8 cellular contexts compared by ENCODE assay signal in the genomic region with DNA sequence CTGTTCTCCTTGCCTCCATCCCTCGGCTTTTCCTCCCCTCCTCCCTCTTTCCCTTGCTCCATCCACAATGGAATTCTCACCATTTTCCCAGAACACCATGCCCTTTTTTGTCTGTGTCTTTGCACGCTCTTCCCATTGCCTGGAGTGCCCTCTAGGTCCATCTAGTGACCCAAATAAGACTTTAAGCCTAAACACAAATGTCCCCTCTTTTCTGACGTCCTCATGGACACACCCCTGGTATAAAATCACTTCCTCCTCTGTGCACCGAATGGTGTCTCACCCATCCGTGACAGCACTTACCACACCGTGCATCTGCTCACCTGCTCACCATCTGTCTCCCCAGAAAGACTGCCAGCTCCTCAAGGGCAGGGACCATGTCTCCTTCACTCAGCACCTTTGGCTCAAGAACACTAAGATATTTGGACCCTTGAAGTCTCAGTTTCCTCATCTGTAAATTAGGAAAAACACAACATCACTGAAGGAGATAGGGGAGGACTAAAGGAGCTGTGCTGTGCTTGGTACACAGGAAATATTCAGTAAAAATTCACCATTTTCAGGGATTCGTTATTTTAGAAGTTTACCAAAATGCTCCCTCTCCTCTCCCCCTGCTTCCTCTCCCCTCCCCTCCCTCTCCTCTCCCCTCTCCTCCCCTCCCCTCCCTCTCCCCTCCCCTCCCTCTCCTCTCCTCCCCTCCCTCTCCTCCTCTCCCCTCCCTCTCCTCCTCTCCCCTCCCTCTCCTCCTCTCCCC. TPM values are rescaled to one million over a fixed set of nuclear protein-coding genes. Genes with fewer than 3 reads are reported as not detected.
DNase-seq lines count a peak whose midpoint lies in the region; ATAC-seq lines count a peak whose summit lies in the region.

No MANE protein-coding gene starts in this region.

- peaks cover 38% of the 10 kb centered on the region for H3K27me3 Mint-ChIP-seq in activated T-cell treated with anti-CD3 and anti-CD28 coated beads, Interleukin-2, amount 50 U/mL, for 72 hours (ENCODE audit: low read depth)
- peaks cover 18 to 49% of the 10 kb centered on the region in 2 donors for H3K27me3 Mint-ChIP-seq in effector memory CD8-positive, alpha-beta T cell
- peaks cover 25% of the 10 kb centered on the region for H3K27me3 Mint-ChIP-seq in stimulated activated memory B cell treated with anti-CD40 and anti-IgM and Interleukin-4, amounts not matched to agents 10 μg/mL and 1 μg/mL and 100 μg/mL, for 72 hours
- H3K27me3 Mint-ChIP-seq in T-helper 2 cell treated with Interferon-gamma antibody and Interleukin-4, amounts not matched to agents 5 μg/mL and 100 μg/mL, for 36 hours (ENCODE audit: low read depth), result peaks cover 23% of the 10 kb centered on the region

- peak overlapping the region; percentile 21 for H3K27ac Mint-ChIP-seq in activated T-cell treated with anti-CD3 and anti-CD28 coated beads, Interleukin-2, amount 50 U/mL, for 72 hours
- H3K27ac Mint-ChIP-seq in effector memory CD8-positive, alpha-beta T cell, result peak overlapping the region; percentile 27 to 77
- peak overlapping the region; percentile 39 for H3K27ac Mint-ChIP-seq in stimulated activated memory B cell treated with anti-CD40 and anti-IgM and Interleukin-4, amounts not matched to agents 10 μg/mL and 1 μg/mL and 100 μg/mL, for 72 hours
- H3K27ac Mint-ChIP-seq in T-helper 2 cell treated with Interferon-gamma antibody and Interleukin-4, amounts not matched to agents 5 μg/mL and 100 μg/mL, for 36 hours, result no peak overlapping the region

- no peak overlapping the region for H3K4me3 Mint-ChIP-seq in activated T-cell treated with anti-CD3 and anti-CD28 coated beads, Interleukin-2, amount 50 U/mL, for 72 hours
- peak overlapping the region in 1 of 2 donors; percentile 15 for H3K4me3 Mint-ChIP-seq in effector memory CD8-positive, alpha-beta T cell
- H3K4me3 Mint-ChIP-seq in stimulated activated memory B cell treated with anti-CD40 and anti-IgM and Interleukin-4, amounts not matched to agents 10 μg/mL and 1 μg/mL and 100 μg/mL, for 72 hours, result no peak overlapping the region
- no peak overlapping the region for H3K4me3 Mint-ChIP-seq in T-helper 2 cell treated with Interferon-gamma antibody and Interleukin-4, amounts not matched to agents 5 μg/mL and 100 μg/mL, for 36 hours

- no peaks in the 10 kb centered on the region for H3K9me3 Mint-ChIP-seq in activated T-cell treated with anti-CD3 and anti-CD28 coated beads, Interleukin-2, amount 50 U/mL, for 72 hours
- no peaks in the 10 kb centered on the region for H3K9me3 Mint-ChIP-seq in effector memory CD8-positive, alpha-beta T cell
- H3K9me3 Mint-ChIP-seq in stimulated activated memory B cell treated with anti-CD40 and anti-IgM and Interleukin-4, amounts not matched to agents 10 μg/mL and 1 μg/mL and 100 μg/mL, for 72 hours, result peaks cover 3% of the 10 kb centered on the region
- H3K9me3 Mint-ChIP-seq in T-helper 2 cell treated with Interferon-gamma antibody and Interleukin-4, amounts not matched to agents 5 μg/mL and 100 μg/mL, for 36 hours, result no peaks in the 10 kb centered on the region

- peak in 1 of 2 donors; percentile 49 for ATAC-seq in activated T-cell treated with anti-CD3 and anti-CD28 coated beads, Interleukin-2, amount 50 U/mL, for 72 hours (replicated peaks in 1 of 2)
- peak; percentile 72 for ATAC-seq in effector memory CD8-positive, alpha-beta T cell (replicated peaks)
- peak; percentile 93 for ATAC-seq in stimulated activated memory B cell treated with anti-CD40 and anti-IgM and Interleukin-4, amounts not matched to agents 10 μg/mL and 1 μg/mL and 100 μg/mL, for 72 hours

- H3K36me3 Mint-ChIP-seq in activated T-cell treated with anti-CD3 and anti-CD28 coated beads, Interleukin-2, amount 50 U/mL, for 72 hours (ENCODE audit: insufficient read depth in 2 of 2), result no peaks in the 10 kb centered on the region
- H3K36me3 Mint-ChIP-seq in effector memory CD8-positive, alpha-beta T cell (ENCODE audit: insufficient read depth), result peaks cover 4% of the 10 kb centered on the region
- H3K36me3 Mint-ChIP-seq in stimulated activated memory B cell treated with anti-CD40 and anti-IgM and Interleukin-4, amounts not matched to agents 10 μg/mL and 1 μg/mL and 100 μg/mL, for 72 hours, result no peaks in the 10 kb centered on the region
- H3K36me3 Mint-ChIP-seq in T-helper 2 cell treated with Interferon-gamma antibody and Interleukin-4, amounts not matched to agents 5 μg/mL and 100 μg/mL, for 36 hours (ENCODE audit: low read depth), result no peaks in the 10 kb centered on the region

- H3K4me1 Mint-ChIP-seq in activated T-cell treated with anti-CD3 and anti-CD28 coated beads, Interleukin-2, amount 50 U/mL, for 72 hours (ENCODE audit: low read depth), result peaks cover 5% of the 10 kb centered on the region
- H3K4me1 Mint-ChIP-seq in effector memory CD8-positive, alpha-beta T cell (ENCODE audit: low read depth in 2 of 2), result peaks cover 8 to 9% of the 10 kb centered on the region in 2 donors
- peaks cover 20% of the 10 kb centered on the region for H3K4me1 Mint-ChIP-seq in stimulated activated memory B cell treated with anti-CD40 and anti-IgM and Interleukin-4, amounts not matched to agents 10 μg/mL and 1 μg/mL and 100 μg/mL, for 72 hours
- peaks cover 6% of the 10 kb centered on the region for H3K4me1 Mint-ChIP-seq in T-helper 2 cell treated with Interferon-gamma antibody and Interleukin-4, amounts not matched to agents 5 μg/mL and 100 μg/mL, for 36 hours (ENCODE audit: low read depth)

- DNase-seq in activated T-cell treated with anti-CD3 and anti-CD28 coated beads, Interleukin-2, amount 50 U/mL, for 72 hours, result no peak
- no peak for DNase-seq in activated T-cell treated with anti-CD3 and anti-CD28 coated beads, Interleukin-2, amount 50 U/mL, for 1 hour
- peak; percentile 40 for DNase-seq in NCI-H345 treated with DMSO at 0.1 percent for 48 hours (lab: John Stamatoyannopoulos, UW; ENCODE audit: unreplicated experiment)
- no peak for DNase-seq in effector memory CD8-positive, alpha-beta T cell
- DNase-seq in activated CD4-positive, alpha-beta T cell treated with anti-CD3 and anti-CD28 coated beads for 48 hours, result no peak
- DNase-seq in activated gamma-delta T cell treated with Interleukin-2 at 50 U/mL for 16 hours, result no peak
- DNase-seq in T-helper 2 cell treated with Interferon-gamma antibody and Interleukin-4, amounts not matched to agents 5 μg/mL and 100 μg/mL, for 36 hours (ENCODE audit: low spot score), result no peak

RNA-seq across cellular contexts. Expression of gene CPT2, which starts 23.7 kb away (rescaled TPM):
- 10 to 100 TPM; 21.9 to 25.3 TPM for total RNA-seq in activated T-cell treated with anti-CD3 and anti-CD28 coated beads, Interleukin-2, amount 50 U/mL, for 72 hours

RNA-seq across cellular contexts. Expression of gene SLC1A7, which starts 30.5 kb away (rescaled TPM):
- total RNA-seq in activated T-cell treated with anti-CD3 and anti-CD28 coated beads, Interleukin-2, amount 50 U/mL, for 72 hours, result not detected

RNA-seq across cellular contexts. Expression of gene CZIB, which starts 47.5 kb away (rescaled TPM):
- 10 to 100 TPM; 43.1 to 43.4 TPM for total RNA-seq in activated T-cell treated with anti-CD3 and anti-CD28 coated beads, Interleukin-2, amount 50 U/mL, for 72 hours
